16 cellular contexts compared by ENCODE assay signal in genomic region chr16:73306901-73307413, GRCh38.
DNase-seq lines count a peak whose midpoint lies in the region; ATAC-seq, FAIRE-seq and TF ChIP-seq lines count a peak whose summit lies in the region.
"Had no signal": no experiment of that assay in that cellular context is flagged by ENCODE, and none has a peak within 500 bp of the region (broad histone marks: within the 10 kb centered on the region; RNA-seq: fewer than 3 reads in every experiment).

No MANE protein-coding gene starts in this region.

- H3K79me2 ChIP-seq in GM12878 (ENCODE audit: control insufficient read depth, insufficient read depth, low read length): no peaks in the 10 kb centered on the region

- H3K9me3 Mint-ChIP-seq in nephron progenitor cell: no peaks in the 10 kb centered on the region

- no peaks in the 10 kb centered on the region for H4K20me1 ChIP-seq in GM12878 (ENCODE audit: control insufficient read depth, insufficient read depth)

- BruUV-seq in GM12878 (replicated peaks; lab: Mats Ljungman, UMichigan): no TSS peak

- POLR2A ChIA-PET in GM12878 (lab: Charles Lee): no interaction called here

- RAD21 ChIA-PET in GM12878 (lab: Charles Lee; ENCODE audit: unreplicated experiment): no interaction called here

- peaks cover 12% of the 10 kb centered on the region for H3K27me3 Mint-ChIP-seq in nephron progenitor cell (ENCODE audit: low read depth, poor library complexity)
- H3K27me3 Mint-ChIP-seq: CD4-positive, CD25-positive, alpha-beta regulatory T cell had no signal

- H3K27me3 ChIP-seq in GM12878 (replicated peaks in 1 of 2; ENCODE audit: control insufficient read depth in 2 of 2, insufficient read depth in 2 of 2, low read length in 1 of 2) (no peaks in the 10 kb centered on the region), thyroid gland (no peaks in the 10 kb centered on the region)

- H3K27ac Mint-ChIP-seq in nephron progenitor cell: no peak overlapping the region
- H3K27ac Mint-ChIP-seq: CD4-positive, CD25-positive, alpha-beta regulatory T cell had no signal

- TF ChIP-seq RAD21 in GM12878 (IDR thresholded peaks at IDR 0.05; ENCODE audit: insufficient read depth, low read depth, low read length): no peak

- H3K4me1 ChIP-seq in GM12878 (ENCODE audit: control insufficient read depth, insufficient read depth, low read length) (peaks cover 7% of the 10 kb centered on the region; the same call in 1 of the 2 replicates), thyroid gland (peaks cover 9 to 18% of the 10 kb centered on the region in 2 donors)
- H3K4me1 ChIP-seq: A549 had no signal

- H3K9me3 ChIP-seq in GM12878 (replicated peaks; ENCODE audit: control insufficient read depth, insufficient read depth, low read length) (no peaks in the 10 kb centered on the region), thyroid gland (no peaks in the 10 kb centered on the region)
- H3K9me3 ChIP-seq: A549 had no signal

- CTCF ChIA-PET in GM12878 (lab: Yijun Ruan, JAX): no interaction called here

- TF ChIP-seq CTCF in GM12878 (IDR thresholded peaks at IDR 0.05 in 2 of 3, conservative IDR thresholded peaks at IDR 0.05 in 1 of 3; ENCODE audit: control insufficient read depth in 2 of 3, extremely low read depth in 1 of 3, insufficient read depth in 1 of 3, low read depth in 3 of 3, low read length in 3 of 3) (no peak), thyroid gland (IDR thresholded peaks at IDR 0.05) (no peak), nephron progenitor cell (IDR thresholded peaks at IDR 0.05) (no peak)

- ATAC-seq in GM18505 (IDR thresholded peaks at IDR 0.05; ENCODE audit: unreplicated experiment): peak; percentile 52
- peak; percentile 69 for ATAC-seq in HG03103 (IDR thresholded peaks at IDR 0.05; ENCODE audit: low read depth, unreplicated experiment)
- ATAC-seq in GM12878: peak; percentile 74
- no peak for ATAC-seq in GM21367 (IDR thresholded peaks at IDR 0.05; ENCODE audit: unreplicated experiment)
- ATAC-seq: A549, HCT116 had no signal

- H3K4me2 ChIP-seq in GM12878 (ENCODE audit: control insufficient read depth, insufficient read depth): peak overlapping the region; percentile 2; the same call in 1 of the 2 replicates
- H3K4me2 ChIP-seq: A549 had no signal

- intact Hi-C loops in GM12878 (cut with micrococcal nuclease; ENCODE audit: unreplicated experiment): no loop called here
- intact Hi-C loops in thyroid gland (cut with DNase I): no loop called here

- no peak overlapping the region for H3K4me3 ChIP-seq in GM12878
- H3K4me3 ChIP-seq in thyroid gland (replicated peaks in 1 of 3): no peak overlapping the region
- H3K4me3 ChIP-seq: A549 had no signal

- H3K27ac ChIP-seq in GM12878 (ENCODE audit: control insufficient read depth, insufficient read depth) (no peak overlapping the region), thyroid gland (peak overlapping the region; percentile 38 to 58 (median 57))
- H3K27ac ChIP-seq: A549 had no signal

- TF ChIP-seq POLR2A in GM18505 (IDR thresholded peaks at IDR 0.05; ENCODE audit: borderline replicate concordance, extremely low read depth, insufficient read depth, insufficient read length) (no peak), GM12878 (IDR thresholded peaks at IDR 0.05; ENCODE audit: low read depth, low read length) (no peak), thyroid gland (IDR thresholded peaks at IDR 0.05) (no peak)

- no peak for TF ChIP-seq EP300 in GM12878 (IDR thresholded peaks at IDR 0.05; ENCODE audit: borderline replicate concordance in 1 of 2, control insufficient read depth in 1 of 2, low read depth in 2 of 2, low read length in 2 of 2)

- DNase-seq in GM12878 (ENCODE audit: low read depth, low spot score) (no peak), thyroid gland (peak in 1 of 2 donors; percentile 2), midbrain (lab: John Stamatoyannopoulos, UW) (no peak), nephron progenitor cell (no peak), NCI-H1417 treated with DMSO at 0.1 percent for 48 hours (lab: John Stamatoyannopoulos, UW) (no peak)
- DNase-seq: CD4-positive, CD25-positive, alpha-beta regulatory T cell; DMS79; IMR-90; KG1 had no signal

- in situ Hi-C loops in GM12878 (cut with MboI): no loop called here

- H3K36me3 ChIP-seq in GM12878 (ENCODE audit: control insufficient read depth in 2 of 2, insufficient read depth in 2 of 2, low read length in 1 of 2) (no peaks in the 10 kb centered on the region), thyroid gland (no peaks in the 10 kb centered on the region)

- no peak overlapping the region for H3K9ac ChIP-seq in GM12878 (ENCODE audit: control insufficient read depth, insufficient read depth, low read length)

- peak; percentile 23 for FAIRE-seq in GM12878 (lab: Jason Lieb, UNC)
- FAIRE-seq: A549, GM18507, GM19239 had no signal

- 0% methylated on average over 1 of the region's 1 CpG for WGBS in GM12878 (ENCODE audit: insufficient coverage, insufficient replicate concordance, low lambda C conversion rate, missing lambda C conversion rate)
- WGBS in thyroid gland, 2 donors: 5% methylated on average over 1 of the region's 1 CpG

- no peak overlapping the region for H3K4me3 Mint-ChIP-seq in nephron progenitor cell
- H3K4me3 Mint-ChIP-seq: CD4-positive, CD25-positive, alpha-beta regulatory T cell had no signal

- no peak overlapping the region for H2AFZ ChIP-seq in GM12878 (ENCODE audit: control insufficient read depth, low read depth, low read length)

- H3K36me3 Mint-ChIP-seq in nephron progenitor cell (ENCODE audit: low read depth): no peaks in the 10 kb centered on the region
- H3K36me3 Mint-ChIP-seq: CD4-positive, CD25-positive, alpha-beta regulatory T cell had no signal

- SMC1A ChIA-PET in GM12878 (lab: Charles Lee; ENCODE audit: uncharacterized antibody, unreplicated experiment): no interaction called here

- H3K4me1 Mint-ChIP-seq in nephron progenitor cell: peaks cover 30% of the 10 kb centered on the region
- H3K4me1 Mint-ChIP-seq: CD4-positive, CD25-positive, alpha-beta regulatory T cell had no signal

TF ChIP-seq in GM12878, 131 proteins besides CTCF, POLR2A, EP300 and RAD21 (continues in another document):
- TF ChIP-seq CREB1 (IDR thresholded peaks at IDR 0.05; ENCODE audit: low read depth): no peak
- TF ChIP-seq CUX1 (IDR thresholded peaks at IDR 0.05; ENCODE audit: insufficient replicate concordance, low read depth, low read length): no peak
- TF ChIP-seq STAT1 (conservative IDR thresholded peaks at IDR 0.05): no peak
- TF ChIP-seq BCL11A (IDR thresholded peaks at IDR 0.05; ENCODE audit: low read depth, low read length): peak; percentile 17; the same call in 1 of the 2 replicates
- no peak for TF ChIP-seq SMAD1 (IDR thresholded peaks at IDR 0.05; ENCODE audit: low read depth, partially characterized antibody)
- no peak for TF ChIP-seq IRF5 (IDR thresholded peaks at IDR 0.05; ENCODE audit: borderline replicate concordance)
- peak; percentile 77 for TF ChIP-seq PBX3 (IDR thresholded peaks at IDR 0.05; ENCODE audit: insufficient replicate concordance, low read depth, low read length)
